ENCODE assay signal across 26 cellular contexts in the genomic region with DNA sequence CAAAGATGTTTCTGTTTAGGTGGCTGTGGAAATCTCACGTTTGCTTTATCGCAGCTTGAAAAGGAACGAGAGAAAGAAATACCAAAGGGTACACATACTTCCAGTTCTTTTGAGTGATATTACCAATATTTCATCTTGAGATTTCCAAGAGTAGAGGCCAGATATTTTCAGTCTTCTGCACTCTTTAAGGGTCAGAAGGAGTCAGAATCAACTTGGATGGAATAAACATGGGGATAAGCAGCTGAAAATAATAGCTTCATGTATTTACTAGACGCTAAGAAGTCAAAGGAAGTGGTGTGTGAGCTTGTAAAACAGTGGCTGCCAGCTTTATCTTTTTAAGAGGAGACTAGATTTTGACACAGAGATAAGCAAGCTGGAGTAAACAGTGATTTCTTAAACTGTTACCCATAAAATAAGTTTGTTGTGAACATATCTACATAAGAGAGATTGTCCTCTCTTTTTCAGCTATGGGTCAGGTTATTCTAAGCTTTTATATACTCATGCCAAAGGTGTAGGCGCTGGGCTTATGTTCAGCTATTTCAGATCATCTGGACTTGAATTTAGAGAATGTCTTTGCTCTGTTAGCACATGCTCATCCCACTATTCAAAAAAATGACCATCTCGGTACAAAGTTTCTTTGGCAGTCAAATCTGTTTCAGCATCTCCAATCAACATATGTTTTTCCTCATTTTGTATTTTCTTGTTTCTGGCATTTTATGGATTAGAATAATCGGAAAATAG.
DNase-seq lines count a peak whose midpoint lies in the region; ATAC-seq, FAIRE-seq and TF ChIP-seq lines count a peak whose summit lies in the region.
"Had no signal": no experiment of that assay in that cellular context is flagged by ENCODE, and none has a peak within 500 bp of the region (broad histone marks: within the 10 kb centered on the region; RNA-seq: fewer than 3 reads in every experiment).

No MANE protein-coding gene starts in this region.

- intact Hi-C loops in endothelial cell of umbilical vein (cut with micrococcal nuclease): no loop called here

- FAIRE-seq in endothelial cell of umbilical vein (lab: Jason Lieb, UNC): no peak
- FAIRE-seq: bronchial epithelial cell, GM18507, small intestine had no signal

- H4K20me1 ChIP-seq in endothelial cell of umbilical vein (replicated peaks; ENCODE audit: control insufficient read depth, extremely low read depth, insufficient read depth, low read length): no peaks in the 10 kb centered on the region

- H2AFZ ChIP-seq in endothelial cell of umbilical vein (ENCODE audit: low read depth, low read length) (no peak overlapping the region), parathyroid adenoma (no peak overlapping the region)
- H2AFZ ChIP-seq: GM23248 had no signal

- dilution Hi-C loops in endothelial cell of umbilical vein (cut with MboI; ENCODE audit: extremely low pct_ligation_motif_present, low sequenced_read_pairs): no loop called here

- 53% methylated on average over 7 of the region's 7 CpGs for WGBS in suprapubic skin

- TF ChIP-seq CTCF in endothelial cell of umbilical vein (IDR thresholded peaks at IDR 0.05; ENCODE audit: extremely low read depth in 1 of 2, insufficient read depth in 1 of 2, low read depth in 1 of 2, low read length in 2 of 2) (no peak), parathyroid adenoma (IDR thresholded peaks at IDR 0.05) (no peak), suprapubic skin (IDR thresholded peaks at IDR 0.05) (no peak)

- no peaks in the 10 kb centered on the region for H3K27me3 ChIP-seq in endothelial cell of umbilical vein (ENCODE audit: control insufficient read depth in 2 of 2, insufficient read depth in 2 of 2, low read length in 2 of 2)
- H3K27me3 ChIP-seq in parathyroid adenoma (ENCODE audit: control insufficient read depth, insufficient read depth, low read length): no peaks in the 10 kb centered on the region
- no peaks in the 10 kb centered on the region for H3K27me3 ChIP-seq in suprapubic skin
- H3K27me3 ChIP-seq: neutrophil, SJSA1 had no signal

- H3K4me1 ChIP-seq in endothelial cell of umbilical vein (ENCODE audit: control insufficient read depth, extremely low read depth, insufficient read depth, low read length): peaks cover 17% of the 10 kb centered on the region
- peaks cover 25% of the 10 kb centered on the region for H3K4me1 ChIP-seq in parathyroid adenoma
- H3K4me1 ChIP-seq in suprapubic skin: peaks cover 9% of the 10 kb centered on the region

- no TSS peak for BruUV-seq in endothelial cell of umbilical vein (replicated peaks; lab: Mats Ljungman, UMichigan)

- TF ChIP-seq EP300 in suprapubic skin (IDR thresholded peaks at IDR 0.05): no peak

- H3K9me3 ChIP-seq in endothelial cell of umbilical vein (replicated peaks; ENCODE audit: control insufficient read depth, insufficient read depth, low read length): no peaks in the 10 kb centered on the region
- no peaks in the 10 kb centered on the region for H3K9me3 ChIP-seq in parathyroid adenoma (ENCODE audit: control insufficient read depth, low read length)
- H3K9me3 ChIP-seq in suprapubic skin: no peaks in the 10 kb centered on the region
- H3K9me3 ChIP-seq: neutrophil, SJSA1 had no signal

- POLR2A ChIA-PET in endothelial cell of umbilical vein (lab: Charles Lee): no interaction called here

- H3K27ac ChIP-seq in endothelial cell of umbilical vein (ENCODE audit: insufficient read depth, low read depth, low read length) (no peak overlapping the region), parathyroid adenoma (no peak overlapping the region), suprapubic skin (no peak overlapping the region)
- H3K27ac ChIP-seq: GM23248, neutrophil, SJSA1 had no signal

- no peak overlapping the region for H3K4me3 ChIP-seq in endothelial cell of umbilical vein (replicated peaks in 1 of 3; ENCODE audit: insufficient read depth in 1 of 3, low read depth in 1 of 3, low read length in 3 of 3)
- peak overlapping the region; percentile 38 for H3K4me3 ChIP-seq in parathyroid adenoma (ENCODE audit: low read depth, low read length)
- no peak overlapping the region for H3K4me3 ChIP-seq in suprapubic skin
- H3K4me3 ChIP-seq: GM23248, SJSA1 had no signal

- H3K4me2 ChIP-seq in endothelial cell of umbilical vein (ENCODE audit: insufficient read depth, low read length) (peak overlapping the region; percentile 63), parathyroid adenoma (ENCODE audit: low read length) (peak overlapping the region; percentile 62)

- H3K9me1 ChIP-seq in endothelial cell of umbilical vein (replicated peaks; ENCODE audit: control insufficient read depth, extremely low read depth, insufficient read depth, low read length): no peaks in the 10 kb centered on the region

- H3K9ac ChIP-seq in endothelial cell of umbilical vein (replicated peaks; ENCODE audit: extremely low read depth, insufficient read depth, low read length) (no peak overlapping the region), parathyroid adenoma (no peak overlapping the region)
- H3K9ac ChIP-seq: GM23248 had no signal

- no peaks in the 10 kb centered on the region for H3K36me3 ChIP-seq in endothelial cell of umbilical vein (ENCODE audit: control insufficient read depth in 2 of 2, extremely low read depth in 1 of 2, insufficient read depth in 2 of 2, low read length in 2 of 2)
- H3K36me3 ChIP-seq in parathyroid adenoma (ENCODE audit: control insufficient read depth, insufficient read depth, low read length): no peaks in the 10 kb centered on the region
- no peaks in the 10 kb centered on the region for H3K36me3 ChIP-seq in suprapubic skin
- H3K36me3 ChIP-seq: neutrophil, SJSA1 had no signal

- TF ChIP-seq POLR2A in endothelial cell of umbilical vein (IDR thresholded peaks at IDR 0.05; ENCODE audit: low read depth, low read length): no peak
- no peak for TF ChIP-seq POLR2A in suprapubic skin (IDR thresholded peaks at IDR 0.05)

- H3K79me2 ChIP-seq in endothelial cell of umbilical vein (ENCODE audit: control insufficient read depth, insufficient read depth, low read length) (no peaks in the 10 kb centered on the region), parathyroid adenoma (no peaks in the 10 kb centered on the region)

- ATAC-seq in GM18511 (IDR thresholded peaks at IDR 0.05; ENCODE audit: unreplicated experiment): no peak
- ATAC-seq: activated CD4-positive, alpha-beta T cell treated with anti-CD3 and anti-CD28 coated beads for 36 hours; stimulated activated effector memory CD8-positive, alpha-beta T cell treated with anti-CD3 and anti-CD28 coated beads, Interleukin-12 subunit alpha, Interleukin-12 subunit beta, amount 100 ng/mL, for 72 hours had no signal

- DNase-seq in EH (ENCODE audit: low read depth): peak; percentile 23
- DNase-seq in M059J (ENCODE audit: low read depth): peak; percentile 37
- DNase-seq in endothelial cell of umbilical vein (ENCODE audit: low read depth, low spot score): no peak
- no peak for DNase-seq in GOT3 (lab: John Stamatoyannopoulos, UW)
- DNase-seq in suprapubic skin (ENCODE audit: low spot score in 2 of 2): no peak
- DNase-seq in DMS153 (lab: John Stamatoyannopoulos, UW): no peak
- DNase-seq: activated CD4-positive, alpha-beta T cell treated with anti-CD3 and anti-CD28 coated beads for 36 hours; activated CD8-positive, alpha-beta memory T cell treated with anti-CD3 and anti-CD28 coated beads for 24 hours; activated T-cell treated with anti-CD3 and anti-CD28 coated beads, Interleukin-2, amount 50 U/mL, for 1 hour; amniotic stem cell; GDM1; GM23248; Kasumi-1; kidney; NCI-H1092; NCI-H1930; NCI-H526 treated with DMSO at 0.1 percent for 48 hours; substantia nigra had no signal

- CTCF ChIA-PET in endothelial cell of umbilical vein (lab: Charles Lee): interaction anchor here (0.6 to 1.6 kb wide), 10 partner anchors 10 to 347 kb away, joined by 3 to 5 read pairs (median 3); no protein-coding TSS in a partner anchor

TF ChIP-seq in endothelial cell of umbilical vein, 7 proteins besides CTCF, POLR2A, EP300 and RAD21:
- no peak for TF ChIP-seq EZH2 (IDR thresholded peaks at IDR 0.05; ENCODE audit: borderline replicate concordance, low read depth, low read length, severe bottlenecking)
- TF ChIP-seq GATA2 (IDR thresholded peaks at IDR 0.05; ENCODE audit: insufficient read depth, insufficient read length, low read depth, low read length): no peak
- no peak for TF ChIP-seq MYC (IDR thresholded peaks at IDR 0.05; ENCODE audit: low read depth, low read length)
- TF ChIP-seq JUN (IDR thresholded peaks at IDR 0.05; ENCODE audit: borderline replicate concordance, insufficient read depth, insufficient read length, low read depth): no peak
- TF ChIP-seq, protein P1, sequence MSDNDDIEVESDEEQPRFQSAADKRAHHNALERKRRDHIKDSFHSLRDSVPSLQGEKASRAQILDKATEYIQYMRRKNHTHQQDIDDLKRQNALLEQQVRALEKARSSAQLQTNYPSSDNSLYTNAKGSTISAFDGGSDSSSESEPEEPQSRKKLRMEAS (IDR thresholded peaks at IDR 0.05; ENCODE audit: insufficient read depth, insufficient read length): no peak
- TF ChIP-seq POLR2AphosphoS5 (IDR thresholded peaks at IDR 0.05; ENCODE audit: insufficient read depth, low read depth, low read length): no peak
- TF ChIP-seq FOS (IDR thresholded peaks at IDR 0.05; ENCODE audit: borderline replicate concordance, insufficient read depth, low read length): no peak

Comparison
In these comparisons a context has a peak if more than half of its experiments do, and no peak if none do; other contexts are left out.
1. DNase-seq: peak in EH (single experiment) and M059J (single experiment); none in endothelial cell of umbilical vein (single experiment), GOT3 (single experiment), suprapubic skin (0 of 2) and DMS153 (single experiment).